ENCODE assay signal across 28 cellular contexts in the genomic region with DNA sequence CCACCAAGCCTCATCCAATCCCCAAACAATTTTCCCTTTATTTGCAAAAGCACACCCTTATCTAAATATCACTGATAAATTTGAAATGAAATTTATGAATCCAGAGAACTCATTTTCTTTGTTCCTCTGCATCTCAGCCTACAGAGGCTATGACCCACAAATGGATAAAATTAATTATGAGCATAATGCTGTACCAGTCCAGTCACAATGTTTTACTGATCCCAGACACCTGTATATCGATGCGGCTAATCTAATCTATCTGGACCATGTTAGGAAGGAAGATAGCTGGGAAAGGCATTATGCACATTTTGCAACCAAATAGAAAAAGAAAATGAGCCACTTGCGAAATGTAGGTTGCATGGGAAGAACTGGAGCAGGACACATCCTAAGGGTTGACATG.
"Had no signal": no experiment of that assay in that cellular context is flagged by ENCODE, and none has a peak within 500 bp of the region (broad histone marks: within the 10 kb centered on the region; RNA-seq: fewer than 3 reads in every experiment).

No MANE protein-coding gene starts in this region.

- H3K36me3 ChIP-seq: stomach, suprapubic skin, thoracic aorta, thyroid gland, tibial artery, tibial nerve, transverse colon, upper lobe of left lung, upper lobe of right lung, vagina had no signal

- H3K27me3 Mint-ChIP-seq: stimulated activated memory B cell treated with anti-CD40 and anti-IgM and Interleukin-4, amounts not matched to agents 10 μg/mL and 1 μg/mL and 100 μg/mL, for 72 hours; stimulated activated naive B cell treated with anti-CD40 and anti-IgM and Interleukin-4, amounts not matched to agents 10 μg/mL and 1 μg/mL and 100 μg/mL, for 72 hours; stimulated activated naive CD8-positive, alpha-beta T cell treated with anti-CD3 and anti-CD28 coated beads, Interleukin-15, amount 100 ng/mL, for 72 hours; stimulated activated naive CD8-positive, alpha-beta T cell treated with anti-CD3 and anti-CD28 coated beads, Interleukin-15, Interleukin-2, amounts not matched to agents 100 ng/mL and 50 ng/mL, for 24 hours; type B pancreatic cell had no signal

- H3K4me1 ChIP-seq: stomach, suprapubic skin, testis, thyroid gland, tibial artery, tibial nerve, transverse colon, upper lobe of left lung, upper lobe of right lung, uterus, vagina had no signal

- H3K27ac Mint-ChIP-seq: stimulated activated effector memory CD8-positive, alpha-beta T cell treated with anti-CD3 and anti-CD28 coated beads, Interleukin-12 subunit alpha, Interleukin-12 subunit beta, amount 100 ng/mL, for 72 hours; stimulated activated memory B cell treated with anti-CD40 and anti-IgM and Interleukin-4, amounts not matched to agents 10 μg/mL and 1 μg/mL and 100 μg/mL, for 72 hours; stimulated activated naive B cell treated with anti-CD40 and anti-IgM and Interleukin-4, amounts not matched to agents 10 μg/mL and 1 μg/mL and 100 μg/mL, for 72 hours; stimulated activated naive CD8-positive, alpha-beta T cell treated with anti-CD3 and anti-CD28 coated beads, Interleukin-15, Interleukin-2, amounts not matched to agents 100 ng/mL and 50 ng/mL, for 24 hours; type B pancreatic cell had no signal

- H3K4me1 Mint-ChIP-seq: stimulated activated effector memory CD8-positive, alpha-beta T cell treated with anti-CD3 and anti-CD28 coated beads, Interleukin-12 subunit alpha, Interleukin-12 subunit beta, amount 100 ng/mL, for 72 hours; stimulated activated memory B cell treated with anti-CD40 and anti-IgM and Interleukin-4, amounts not matched to agents 10 μg/mL and 1 μg/mL and 100 μg/mL, for 72 hours; stimulated activated naive B cell treated with anti-CD40 and anti-IgM and Interleukin-4, amounts not matched to agents 10 μg/mL and 1 μg/mL and 100 μg/mL, for 72 hours; stimulated activated naive CD8-positive, alpha-beta T cell treated with anti-CD3 and anti-CD28 coated beads, Interleukin-15, amount 100 ng/mL, for 72 hours had no signal

- H3K27ac ChIP-seq: stomach, suprapubic skin, testis, thoracic aorta, thyroid gland, tibial artery, tibial nerve, transverse colon, upper lobe of left lung, upper lobe of right lung, uterus, vagina had no signal

- H3K9me3 ChIP-seq: stomach, suprapubic skin, testis, thoracic aorta, thyroid gland, tibial artery, tibial nerve, transverse colon, upper lobe of left lung, upper lobe of right lung, uterus, vagina had no signal

- H3K4me3 Mint-ChIP-seq: stimulated activated effector memory CD8-positive, alpha-beta T cell treated with anti-CD3 and anti-CD28 coated beads, Interleukin-12 subunit alpha, Interleukin-12 subunit beta, amount 100 ng/mL, for 72 hours; stimulated activated memory B cell treated with anti-CD40 and anti-IgM and Interleukin-4, amounts not matched to agents 10 μg/mL and 1 μg/mL and 100 μg/mL, for 72 hours; stimulated activated naive B cell treated with anti-CD40 and anti-IgM and Interleukin-4, amounts not matched to agents 10 μg/mL and 1 μg/mL and 100 μg/mL, for 72 hours; stimulated activated naive CD8-positive, alpha-beta T cell treated with anti-CD3 and anti-CD28 coated beads, Interleukin-15, amount 100 ng/mL, for 72 hours; stimulated activated naive CD8-positive, alpha-beta T cell treated with anti-CD3 and anti-CD28 coated beads, Interleukin-15, Interleukin-2, amounts not matched to agents 100 ng/mL and 50 ng/mL, for 24 hours; type B pancreatic cell had no signal

- H3K27me3 ChIP-seq: stomach, suprapubic skin, testis, thyroid gland, tibial artery, tibial nerve, transverse colon, upper lobe of left lung, upper lobe of right lung, uterus, vagina had no signal

- ATAC-seq: stimulated activated effector memory CD8-positive, alpha-beta T cell treated with anti-CD3 and anti-CD28 coated beads, Interleukin-12 subunit alpha, Interleukin-12 subunit beta, amount 100 ng/mL, for 72 hours; stimulated activated memory B cell treated with anti-CD40 and anti-IgM and Interleukin-4, amounts not matched to agents 10 μg/mL and 1 μg/mL and 100 μg/mL, for 72 hours; stimulated activated naive B cell treated with anti-CD40 and anti-IgM and Interleukin-4, amounts not matched to agents 10 μg/mL and 1 μg/mL and 100 μg/mL, for 72 hours; stimulated activated naive CD8-positive, alpha-beta T cell treated with anti-CD3 and anti-CD28 coated beads, Interleukin-15, amount 100 ng/mL, for 72 hours; stimulated activated naive CD8-positive, alpha-beta T cell treated with anti-CD3 and anti-CD28 coated beads, Interleukin-15, Interleukin-2, amounts not matched to agents 100 U/mL and 50 U/mL, for 24 hours; upper lobe of right lung had no signal

- H3K36me3 Mint-ChIP-seq: stimulated activated effector memory CD8-positive, alpha-beta T cell treated with anti-CD3 and anti-CD28 coated beads, Interleukin-12 subunit alpha, Interleukin-12 subunit beta, amount 100 ng/mL, for 72 hours; stimulated activated memory B cell treated with anti-CD40 and anti-IgM and Interleukin-4, amounts not matched to agents 10 μg/mL and 1 μg/mL and 100 μg/mL, for 72 hours; stimulated activated naive B cell treated with anti-CD40 and anti-IgM and Interleukin-4, amounts not matched to agents 10 μg/mL and 1 μg/mL and 100 μg/mL, for 72 hours; type B pancreatic cell had no signal

- H3K9me3 Mint-ChIP-seq: type B pancreatic cell had no signal

- H3K4me3 ChIP-seq: stomach, suprapubic skin, testis, thoracic aorta, thyroid gland, tibial artery, tibial nerve, transverse colon, upper lobe of left lung, upper lobe of right lung, uterus, vagina had no signal

- DNase-seq: stimulated activated CD4-positive, alpha-beta T cell treated with anti-CD3 and anti-CD28 coated beads, Interleukin-2, amount 100 ng/mL, for 48 hours; stimulated activated CD4-positive, alpha-beta T cell treated with anti-CD3 and anti-CD28 coated beads, Interleukin-4, amount 100 ng/mL, for 1 hour; stimulated activated CD4-positive, alpha-beta T cell treated with anti-CD3 and anti-CD28 coated beads, Interleukin-4, amount 100 ng/mL, for 24 hours; stimulated activated CD4-positive, alpha-beta T cell treated with anti-CD3 and anti-CD28 coated beads, Interleukin-4, amount 100 ng/mL, for 4 hours; stimulated activated CD8-positive, alpha-beta memory T cell treated with anti-CD3 and anti-CD28 coated beads, Interleukin-4, amount 100 ng/mL, for 48 hours; stimulated activated naive B cell treated with anti-CD40 and anti-IgM and Interleukin-4, amounts not matched to agents 10 μg/mL and 1 μg/mL and 100 μg/mL, for 72 hours; stimulated activated naive CD4-positive, alpha-beta T cell; stimulated activated naive CD4-positive, alpha-beta T cell treated with Interleukin-2 at 50 U/mL for 16 hours; stimulated activated naive CD8-positive, alpha-beta T cell treated with anti-CD3 and anti-CD28 coated beads, Interleukin-15, amount 100 ng/mL, for 72 hours; stimulated activated naive CD8-positive, alpha-beta T cell treated with anti-CD3 and anti-CD28 coated beads, Interleukin-15, Interleukin-2, amounts not matched to agents 100 U/mL and 50 U/mL, for 24 hours; stomach; substantia nigra; testis; thyroid gland; tibial artery; transverse colon; trophoblast cell; upper lobe of left lung; upper lobe of right lung; uterus had no signal
